In genomic region chr15:75947117-75947516, GRCh38 we compare ENCODE assay signal across 15 cellular contexts. TPM values are rescaled to one million over a fixed set of nuclear protein-coding genes. Genes with fewer than 3 reads are reported as not detected.
DNase-seq lines count a peak whose midpoint lies in the region; ATAC-seq, FAIRE-seq and TF ChIP-seq lines count a peak whose summit lies in the region.
"Had no signal": no experiment of that assay in that cellular context is flagged by ENCODE, and none has a peak within 500 bp of the region (broad histone marks: within the 10 kb centered on the region; RNA-seq: fewer than 3 reads in every experiment).

No MANE protein-coding gene starts in this region.

- H3K4me1 Mint-ChIP-seq in activated T-cell treated with anti-CD3 and anti-CD28 coated beads, Interleukin-2, amount 50 U/mL, for 72 hours (ENCODE audit: low read depth): no peaks in the 10 kb centered on the region

- H3K4me3 Mint-ChIP-seq in activated T-cell treated with anti-CD3 and anti-CD28 coated beads, Interleukin-2, amount 50 U/mL, for 72 hours: no peak overlapping the region

- H3K36me3 ChIP-seq in trophoblast cell (ENCODE audit: control insufficient read depth in 1 of 2, insufficient read depth in 2 of 2, low read length in 2 of 2): no peaks in the 10 kb centered on the region
- H3K36me3 ChIP-seq: HAP-1, thoracic aorta had no signal

- no peak overlapping the region for H2AK5ac ChIP-seq in trophoblast cell (ENCODE audit: low read length)

- H3K9me3 Mint-ChIP-seq in activated T-cell treated with anti-CD3 and anti-CD28 coated beads, Interleukin-2, amount 50 U/mL, for 72 hours: no peaks in the 10 kb centered on the region

- H3K4me1 ChIP-seq in trophoblast cell (ENCODE audit: control insufficient read depth in 1 of 2, insufficient read depth in 2 of 2, low read length in 2 of 2): no peaks in the 10 kb centered on the region

- H3K27me3 ChIP-seq in trophoblast cell (ENCODE audit: insufficient read depth, low read length): no peaks in the 10 kb centered on the region

- no peak overlapping the region for H4K12ac ChIP-seq in trophoblast cell (ENCODE audit: low read depth, low read length)

- WGBS in trophoblast cell (ENCODE audit: extremely low coverage, insufficient coverage, insufficient read length): no CpG with 5 or more reads among the region's 1 CpG

- H3K4me2 ChIP-seq in trophoblast cell (ENCODE audit: low read length): no peak overlapping the region

- no peak overlapping the region for H4K91ac ChIP-seq in trophoblast cell (ENCODE audit: low read depth, low read length)

- H3K79me2 ChIP-seq in trophoblast cell (ENCODE audit: control insufficient read depth, insufficient read depth, low read length, poor library complexity): no peaks in the 10 kb centered on the region

- DNase-seq in ELR (ENCODE audit: low read depth): peak; percentile 89
- peak; percentile 35 to 62 for DNase-seq in NCI-H526 (lab: John Stamatoyannopoulos, UW)
- DNase-seq in erythroblast (lab: John Stamatoyannopoulos, UW): peak; percentile 35 to 60
- DNase-seq in trophoblast cell: peak; percentile 71 to 76
- no peak for DNase-seq in GM19239 (ENCODE audit: insufficient read length, low spot score)
- no peak for DNase-seq in activated T-cell treated with anti-CD3 and anti-CD28 coated beads, Interleukin-2, amount 50 U/mL, for 72 hours
- DNase-seq in stimulated activated CD8-positive, alpha-beta memory T cell treated with anti-CD3 and anti-CD28 coated beads, Interleukin-4, amount 100 ng/mL, for 48 hours: no peak
- DNase-seq: caudate nucleus, DMS79 treated with DMSO at 0.1 percent for 48 hours, islet precursor cell, NCI-H1930 had no signal

- H3K18ac ChIP-seq in trophoblast cell (ENCODE audit: low read length): no peak overlapping the region

- H3K27me3 Mint-ChIP-seq in activated T-cell treated with anti-CD3 and anti-CD28 coated beads, Interleukin-2, amount 50 U/mL, for 72 hours (ENCODE audit: low read depth): peaks cover 18% of the 10 kb centered on the region

- H3K36me3 Mint-ChIP-seq in activated T-cell treated with anti-CD3 and anti-CD28 coated beads, Interleukin-2, amount 50 U/mL, for 72 hours (ENCODE audit: insufficient read depth in 2 of 2): no peaks in the 10 kb centered on the region

- no peak overlapping the region for H3K27ac ChIP-seq in trophoblast cell (ENCODE audit: low read depth, low read length)
- H3K27ac ChIP-seq: thoracic aorta had no signal

- no peak overlapping the region for H3K27ac Mint-ChIP-seq in activated T-cell treated with anti-CD3 and anti-CD28 coated beads, Interleukin-2, amount 50 U/mL, for 72 hours

- H3K9me3 ChIP-seq in trophoblast cell (ENCODE audit: insufficient read depth, low read depth, low read length): no peaks in the 10 kb centered on the region
- H3K9me3 ChIP-seq: HAP-1, thoracic aorta had no signal

- no peak overlapping the region for H4K8ac ChIP-seq in trophoblast cell (ENCODE audit: low read depth, low read length)

- H3K23ac ChIP-seq in trophoblast cell (ENCODE audit: low read length): no peak overlapping the region

- no peak overlapping the region for H2BK120ac ChIP-seq in trophoblast cell (ENCODE audit: insufficient read depth, low read length, poor library complexity)

- no peak overlapping the region for H3K4ac ChIP-seq in trophoblast cell (ENCODE audit: low read depth, low read length)

- H2BK5ac ChIP-seq in trophoblast cell (ENCODE audit: low read depth, low read length, poor library complexity): no peak overlapping the region

- H2AFZ ChIP-seq in trophoblast cell (ENCODE audit: insufficient read depth, low read length, poor library complexity): no peak overlapping the region

- H3K4me3 ChIP-seq in trophoblast cell (ENCODE audit: low read depth, low read length): no peak overlapping the region
- H3K4me3 ChIP-seq: HAP-1, thoracic aorta had no signal

- no peak for TF ChIP-seq POLR2A in erythroblast (IDR thresholded peaks at IDR 0.05; ENCODE audit: low read length)

- FAIRE-seq in GM19239 (lab: Jason Lieb, UNC): no peak

- H3K79me1 ChIP-seq in trophoblast cell (ENCODE audit: low read length): no peaks in the 10 kb centered on the region

- no peak for ATAC-seq in activated T-cell treated with anti-CD3 and anti-CD28 coated beads, Interleukin-2, amount 50 U/mL, for 72 hours (replicated peaks in 1 of 2)
- no peak for ATAC-seq in HG02885 (IDR thresholded peaks at IDR 0.05; ENCODE audit: poor library complexity, unreplicated experiment)
- ATAC-seq: sciatic nerve had no signal

- H3K14ac ChIP-seq in trophoblast cell (ENCODE audit: low read length): no peak overlapping the region

- no peak overlapping the region for H3K9ac ChIP-seq in trophoblast cell (ENCODE audit: low read length)

- H2BK12ac ChIP-seq in trophoblast cell (ENCODE audit: low read length): no peak overlapping the region

RNA-seq across cellular contexts. Expression of gene FBXO22, which starts 43.4 kb away (rescaled TPM):
- polyA plus RNA-seq in trophoblast cell (2013): 39.6 and 40.5 TPM in 2 replicates
- total RNA-seq in activated T-cell treated with anti-CD3 and anti-CD28 coated beads, Interleukin-2, amount 50 U/mL, for 72 hours: 10 to 100 TPM; 44.6 to 45.8 TPM

Comparison
In these comparisons a context has a peak if more than half of its experiments do, and no peak if none do; other contexts are left out.
1. DNase-seq: peak in ELR (single experiment), NCI-H526 (2 of 2), erythroblast (2 of 2) and trophoblast cell (2 of 2); none in GM19239 (single experiment), activated T-cell treated with anti-CD3 and anti-CD28 coated beads, Interleukin-2, amount 50 U/mL, for 72 hours (0 of 2) and stimulated activated CD8-positive, alpha-beta memory T cell treated with anti-CD3 and anti-CD28 coated beads, Interleukin-4, amount 100 ng/mL, for 48 hours (single experiment).